ENCODE assay signal across 9 cellular contexts in genomic region chr19:19224852-19225494, GRCh38. TPM values are rescaled to one million over a fixed set of nuclear protein-coding genes. Genes with fewer than 3 reads are reported as not detected.
DNase-seq lines count a peak whose midpoint lies in the region; ATAC-seq, FAIRE-seq and TF ChIP-seq lines count a peak whose summit lies in the region.
"Had no signal": no experiment of that assay in that cellular context is flagged by ENCODE, and none has a peak within 500 bp of the region (broad histone marks: within the 10 kb centered on the region; RNA-seq: fewer than 3 reads in every experiment).

No MANE protein-coding gene starts in this region.

- no peaks in the 10 kb centered on the region for H3K36me3 ChIP-seq in psoas muscle (ENCODE audit: insufficient read depth in 1 of 2, low read depth in 1 of 2)

- peak; percentile 87 for DNase-seq in COLO668 (lab: John Stamatoyannopoulos, UW; ENCODE audit: unreplicated experiment)
- peak; percentile 89 for DNase-seq in RPMI8226
- peak; percentile 90 for DNase-seq in activated effector memory CD4-positive, alpha-beta T cell treated with anti-CD3 and anti-CD28 coated beads, Interleukin-2, amount 50 U/mL, for 16 hours
- peak; percentile 60 for DNase-seq in glutamatergic neuron
- DNase-seq in psoas muscle, result peak; percentile 60 to 67
- peak; percentile 79 for DNase-seq in urothelium cell line (ENCODE audit: low spot score)

- intact Hi-C loops in psoas muscle (cut with DNase I), result no loop called here

- peaks cover 4% of the 10 kb centered on the region for H3K36me3 Mint-ChIP-seq in glutamatergic neuron (ENCODE audit: unreplicated experiment)

- peaks cover 0 to 48% (median 21%) of the 10 kb centered on the region in 3 donors for H3K27me3 ChIP-seq in psoas muscle (ENCODE audit: insufficient read depth in 3 of 3, low read length in 2 of 3)

- H3K4me3 ChIP-seq in psoas muscle, result peak overlapping the region; percentile 52

- peak; percentile 50 for ATAC-seq in HG03442 (IDR thresholded peaks at IDR 0.05; ENCODE audit: unreplicated experiment)
- ATAC-seq in psoas muscle, result peak; percentile 47 to 63 (median 58)
- ATAC-seq in GM19452 (IDR thresholded peaks at IDR 0.05; ENCODE audit: unreplicated experiment), result no peak

- 1% methylated on average over 37 to 59 of the region's 59 CpGs for WGBS in psoas muscle, 3 donors

- no peak for FAIRE-seq in urothelium cell line (lab: Jason Lieb, UNC)

- H3K27ac ChIP-seq in psoas muscle, result no peak overlapping the region
- H3K27ac ChIP-seq: KMS-11 had no signal

- peaks cover 6% of the 10 kb centered on the region for H3K9me3 Mint-ChIP-seq in glutamatergic neuron (ENCODE audit: unreplicated experiment)

- H3K4me1 ChIP-seq in psoas muscle, result no peaks in the 10 kb centered on the region

- no peaks in the 10 kb centered on the region for H3K4me1 Mint-ChIP-seq in glutamatergic neuron (ENCODE audit: low read depth, unreplicated experiment)

- no peak overlapping the region for H3K4me3 Mint-ChIP-seq in glutamatergic neuron (ENCODE audit: unreplicated experiment)

- no peaks in the 10 kb centered on the region for H3K9me3 ChIP-seq in psoas muscle

- TF ChIP-seq CTCF in glutamatergic neuron (IDR thresholded peaks at IDR 0.05; ENCODE audit: partially characterized antibody, unreplicated experiment) (peak; percentile 48), psoas muscle (IDR thresholded peaks at IDR 0.05) (peak; percentile 49)

- H3K27me3 Mint-ChIP-seq in glutamatergic neuron (ENCODE audit: unreplicated experiment), result peaks cover 10% of the 10 kb centered on the region

- no peak overlapping the region for H3K27ac Mint-ChIP-seq in glutamatergic neuron (ENCODE audit: unreplicated experiment)

RNA-seq across cellular contexts. Expression of gene NCAN, which starts 13.2 kb away (rescaled TPM):
- total RNA-seq in glutamatergic neuron (ENCODE audit: unreplicated experiment), result 186 TPM
- total RNA-seq in psoas muscle, result not detected
- polyA plus RNA-seq in psoas muscle, result under 1 TPM in 1 of 3 donors, not detected in 2; 0.03 TPM

RNA-seq across cellular contexts. Expression of gene NR2C2AP, which starts 21.8 kb away (rescaled TPM):
- total RNA-seq in glutamatergic neuron (ENCODE audit: unreplicated experiment), result 5.5 TPM
- 10 to 100 TPM in 3 of 4 donors, 1 to 10 TPM in 1; 7.5 to 15.8 (median 12.8) TPM for total RNA-seq in psoas muscle
- polyA plus RNA-seq in psoas muscle, result 10 to 100 TPM; 17.5 to 44.4 (median 21.9) TPM

RNA-seq across cellular contexts. Expression of gene RFXANK, which starts 32.9 kb away (rescaled TPM):
- total RNA-seq in glutamatergic neuron (ENCODE audit: unreplicated experiment), result 73.5 TPM
- total RNA-seq in psoas muscle, result 10 to 100 TPM; 33.3 to 53.5 (median 46.2) TPM
- polyA plus RNA-seq in psoas muscle, result 10 to 100 TPM; 39.1 to 64.9 (median 57.4) TPM

RNA-seq across cellular contexts. Expression of gene BORCS8, which starts 33.0 kb away (rescaled TPM):
- total RNA-seq in glutamatergic neuron (ENCODE audit: unreplicated experiment), result 20.5 TPM
- 10 to 100 TPM; 16.0 to 33.6 (median 21.0) TPM for total RNA-seq in psoas muscle
- 10 to 100 TPM; 25.2 to 46.1 (median 41.2) TPM for polyA plus RNA-seq in psoas muscle

RNA-seq across cellular contexts. Expression of gene TM6SF2, which starts 48.1 kb away (rescaled TPM):
- 7.2 TPM for total RNA-seq in glutamatergic neuron (ENCODE audit: unreplicated experiment)
- under 1 TPM in 1 of 4 donors, not detected in 3; 0.14 TPM for total RNA-seq in psoas muscle
- under 1 TPM in 1 of 3 donors, not detected in 2; 0.29 TPM for polyA plus RNA-seq in psoas muscle

Comparison
In these comparisons a context has a peak if more than half of its experiments do, and no peak if none do; other contexts are left out.
1. RNA of gene NCAN, which starts 13.2 kb away (total RNA-seq): 186 TPM in glutamatergic neuron (single experiment); not detected in psoas muscle; every median in the first group is over 100 times any median in the second.
2. Peak in every context shown above with its lines, with median percentiles within 50 percentile points of each other: DNase-seq.